In genomic region chr11:6627762-6628241, GRCh38 we compare ENCODE assay signal across 7 cellular contexts. TPM values are rescaled to one million over a fixed set of nuclear protein-coding genes. Genes with fewer than 3 reads are reported as not detected.
DNase-seq lines count a peak whose midpoint lies in the region; ATAC-seq and TF ChIP-seq lines count a peak whose summit lies in the region.

No MANE protein-coding gene starts in this region.

- POLR2A ChIA-PET in naive thymus-derived CD4-positive, alpha-beta T cell (lab: Charles Lee): interaction anchor here (1.9 to 3.5 kb wide), 2 partner anchors 16 kb away, joined by 6 to 20 read pairs; partner anchors contain the start of gene TAF10

- no peak overlapping the region for H3K4me3 ChIP-seq in KMS-11 (IDR thresholded peaks at IDR 0.05; ENCODE audit: insufficient read depth, low read depth, low read length)
- H3K4me3 ChIP-seq in naive thymus-derived CD4-positive, alpha-beta T cell (ENCODE audit: low read length): peak overlapping the region; percentile 32
- H3K4me3 ChIP-seq in gastrocnemius medialis: no peak overlapping the region

- H3K27me3 Mint-ChIP-seq in naive thymus-derived CD4-positive, alpha-beta T cell: no peaks in the 10 kb centered on the region

- no peaks in the 10 kb centered on the region for H3K27me3 ChIP-seq in KMS-11 (ENCODE audit: insufficient read depth, low read depth)
- H3K27me3 ChIP-seq in naive thymus-derived CD4-positive, alpha-beta T cell (ENCODE audit: control insufficient read depth in 2 of 2, insufficient read depth in 2 of 2, low read length in 2 of 2): no peaks in the 10 kb centered on the region
- H3K27me3 ChIP-seq in gastrocnemius medialis: no peaks in the 10 kb centered on the region

- H3K9me3 Mint-ChIP-seq in naive thymus-derived CD4-positive, alpha-beta T cell: peaks cover 0 to 1% (median 0%) of the 10 kb centered on the region in 11 donors

- H4K20me1 ChIP-seq in KMS-11 (ENCODE audit: insufficient read depth): no peaks in the 10 kb centered on the region

- CTCF ChIA-PET in naive thymus-derived CD4-positive, alpha-beta T cell (lab: Charles Lee): interaction anchor here (0.6 to 1.3 kb wide), 4 partner anchors 10 to 55 kb away, joined by 3 to 4 read pairs (median 3); partner anchors contain the start of genes MRPL17 and TAF10

- ATAC-seq in GM18873 (IDR thresholded peaks at IDR 0.05; ENCODE audit: low FRiP score, unreplicated experiment): peak; percentile 82
- peak; percentile 72 for ATAC-seq in GM21619 (IDR thresholded peaks at IDR 0.05; ENCODE audit: unreplicated experiment)
- ATAC-seq in naive thymus-derived CD4-positive, alpha-beta T cell: peak; percentile 76
- ATAC-seq in HG03457 (IDR thresholded peaks at IDR 0.05; ENCODE audit: unreplicated experiment): no peak
- ATAC-seq in gastrocnemius medialis: no peak

- peaks cover 11 to 29% (median 19%) of the 10 kb centered on the region in 7 donors for H3K4me1 Mint-ChIP-seq in naive thymus-derived CD4-positive, alpha-beta T cell

- peak overlapping the region; percentile 17; the same call in 1 of the 2 replicates for H3K4me2 ChIP-seq in KMS-11

- H3K9ac ChIP-seq in KMS-11: no peak overlapping the region

- H3K4me3 Mint-ChIP-seq in naive thymus-derived CD4-positive, alpha-beta T cell: peak overlapping the region; percentile 8 to 75 (median 50)

- H3K27ac ChIP-seq in KMS-11: no peak overlapping the region
- H3K27ac ChIP-seq in naive thymus-derived CD4-positive, alpha-beta T cell (ENCODE audit: low read depth, low read length): peak overlapping the region; percentile 55
- no peak overlapping the region for H3K27ac ChIP-seq in gastrocnemius medialis

- intact Hi-C loops in naive thymus-derived CD4-positive, alpha-beta T cell (cut with micrococcal nuclease): no loop called here
- intact Hi-C loops in gastrocnemius medialis (cut with DNase I; ENCODE audit: low total_unique reads): no loop called here

- peak overlapping the region; percentile 10 to 89 (median 63) for H3K27ac Mint-ChIP-seq in naive thymus-derived CD4-positive, alpha-beta T cell

- no peak overlapping the region; the same call in 1 of the 2 replicates for H2AFZ ChIP-seq in KMS-11 (ENCODE audit: low read depth)

- in situ Hi-C loops in gastrocnemius medialis (cut with MboI; ENCODE audit: low sequenced_read_pairs in 4 of 4): no loop called here

- no peak for TF ChIP-seq CTCF in KMS-11 (conservative IDR thresholded peaks at IDR 0.05; ENCODE audit: low read depth, low read length)
- no peak for TF ChIP-seq CTCF in gastrocnemius medialis (IDR thresholded peaks at IDR 0.05 in 4 of 5, conservative IDR thresholded peaks at IDR 0.05 in 1 of 5)

- H3K36me3 Mint-ChIP-seq in naive thymus-derived CD4-positive, alpha-beta T cell: peaks cover 0 to 47% (median 19%) of the 10 kb centered on the region in 5 donors

- no peaks in the 10 kb centered on the region for H3K79me2 ChIP-seq in KMS-11 (ENCODE audit: insufficient read depth, low read depth)

- H3K9me3 ChIP-seq in naive thymus-derived CD4-positive, alpha-beta T cell (ENCODE audit: control insufficient read depth in 2 of 3, low read length in 3 of 3): no peaks in the 10 kb centered on the region
- no peaks in the 10 kb centered on the region for H3K9me3 ChIP-seq in gastrocnemius medialis

- H3K36me3 ChIP-seq in KMS-11 (ENCODE audit: insufficient read depth) (no peaks in the 10 kb centered on the region), gastrocnemius medialis (no peaks in the 10 kb centered on the region)
- peaks cover 0 to 61% (median 0%) of the 10 kb centered on the region in 3 experiments for H3K36me3 ChIP-seq in naive thymus-derived CD4-positive, alpha-beta T cell (ENCODE audit: control insufficient read depth in 2 of 3, insufficient read depth in 3 of 3, low read length in 3 of 3)

- no peak for TF ChIP-seq POLR2A in gastrocnemius medialis (IDR thresholded peaks at IDR 0.05)

- H3K4me1 ChIP-seq in KMS-11 (ENCODE audit: low read depth, poor library complexity, severe bottlenecking) (peaks cover 11% of the 10 kb centered on the region), gastrocnemius medialis (no peaks in the 10 kb centered on the region)
- peaks cover 8% of the 10 kb centered on the region in 2 donors for H3K4me1 ChIP-seq in naive thymus-derived CD4-positive, alpha-beta T cell (ENCODE audit: control insufficient read depth in 2 of 2, insufficient read depth in 2 of 2, low read length in 2 of 2)

- peak in 5 of 9 donors; percentile 18 to 43 (median 32) for DNase-seq in naive thymus-derived CD4-positive, alpha-beta T cell
- no peak for DNase-seq in epidermal melanocyte (ENCODE audit: insufficient read length, low spot score)
- DNase-seq in gastrocnemius medialis: no peak

RNA-seq across cellular contexts. Expression of gene TPP1, which starts 8.6 kb away (rescaled TPM):
- total RNA-seq in naive thymus-derived CD4-positive, alpha-beta T cell: 100 to 1,000 TPM in 3 of 5 experiments, 10 to 100 TPM in 2; 49.9 to 160 (median 134) TPM
- polyA plus RNA-seq in naive thymus-derived CD4-positive, alpha-beta T cell: 100 to 1,000 TPM in 1 of 2 donors, 10 to 100 TPM in 1; 91.6 to 116 TPM
- total RNA-seq in gastrocnemius medialis: 10 to 100 TPM; 13.9 to 43.4 (median 19.6) TPM

RNA-seq across cellular contexts. Expression of gene TAF10, which starts 15.8 kb away (rescaled TPM):
- 100 to 1,000 TPM; 116 to 135 (median 128) TPM for total RNA-seq in naive thymus-derived CD4-positive, alpha-beta T cell
- 100 to 1,000 TPM; 210 to 247 TPM for polyA plus RNA-seq in naive thymus-derived CD4-positive, alpha-beta T cell
- total RNA-seq in gastrocnemius medialis: 10 to 100 TPM; 49.8 to 77.8 (median 65.7) TPM

RNA-seq across cellular contexts. Expression of gene ILK, which starts 24.2 kb away (rescaled TPM):
- total RNA-seq in naive thymus-derived CD4-positive, alpha-beta T cell: 100 to 1,000 TPM in 1 of 5 experiments, 10 to 100 TPM in 4; 34.4 to 165 (median 89.6) TPM
- 10 to 100 TPM; 67.8 to 79.7 TPM for polyA plus RNA-seq in naive thymus-derived CD4-positive, alpha-beta T cell
- total RNA-seq in gastrocnemius medialis: 100 to 1,000 TPM in 1 of 4 donors, 10 to 100 TPM in 3; 48.3 to 113 (median 70.5) TPM

RNA-seq across cellular contexts. Expression of gene RRP8, which starts 24.4 kb away (rescaled TPM):
- 10 to 100 TPM; 21.4 to 37.9 (median 27.9) TPM for total RNA-seq in naive thymus-derived CD4-positive, alpha-beta T cell
- polyA plus RNA-seq in naive thymus-derived CD4-positive, alpha-beta T cell: 10 to 100 TPM; 17.2 to 29.1 TPM
- 10 to 100 TPM; 10.9 to 25.7 (median 14.9) TPM for total RNA-seq in gastrocnemius medialis

RNA-seq across cellular contexts. Expression of gene DCHS1, which starts 27.8 kb away (rescaled TPM):
- total RNA-seq in naive thymus-derived CD4-positive, alpha-beta T cell: 10 to 100 TPM in 3 of 5 experiments, 1 to 10 TPM in 1, under 1 TPM in 1; 0.48 to 12.5 (median 10.9) TPM
- 1 to 10 TPM; 2.7 to 4.8 TPM for polyA plus RNA-seq in naive thymus-derived CD4-positive, alpha-beta T cell
- 1 to 10 TPM; 1.5 to 3.8 (median 2.8) TPM for total RNA-seq in gastrocnemius medialis

Comparison
In these comparisons a context has a peak if more than half of its experiments do, and no peak if none do; other contexts are left out.
1. ATAC-seq: peak in GM18873 (single experiment), GM21619 (single experiment) and naive thymus-derived CD4-positive, alpha-beta T cell (single experiment); none in HG03457 (single experiment) and gastrocnemius medialis (0 of 2).
2. DNase-seq: peak in naive thymus-derived CD4-positive, alpha-beta T cell (5 of 9); none in epidermal melanocyte (single experiment) and gastrocnemius medialis (0 of 2).